Comparison of ENCODE assay signal across 16 cellular contexts in the genomic region with DNA sequence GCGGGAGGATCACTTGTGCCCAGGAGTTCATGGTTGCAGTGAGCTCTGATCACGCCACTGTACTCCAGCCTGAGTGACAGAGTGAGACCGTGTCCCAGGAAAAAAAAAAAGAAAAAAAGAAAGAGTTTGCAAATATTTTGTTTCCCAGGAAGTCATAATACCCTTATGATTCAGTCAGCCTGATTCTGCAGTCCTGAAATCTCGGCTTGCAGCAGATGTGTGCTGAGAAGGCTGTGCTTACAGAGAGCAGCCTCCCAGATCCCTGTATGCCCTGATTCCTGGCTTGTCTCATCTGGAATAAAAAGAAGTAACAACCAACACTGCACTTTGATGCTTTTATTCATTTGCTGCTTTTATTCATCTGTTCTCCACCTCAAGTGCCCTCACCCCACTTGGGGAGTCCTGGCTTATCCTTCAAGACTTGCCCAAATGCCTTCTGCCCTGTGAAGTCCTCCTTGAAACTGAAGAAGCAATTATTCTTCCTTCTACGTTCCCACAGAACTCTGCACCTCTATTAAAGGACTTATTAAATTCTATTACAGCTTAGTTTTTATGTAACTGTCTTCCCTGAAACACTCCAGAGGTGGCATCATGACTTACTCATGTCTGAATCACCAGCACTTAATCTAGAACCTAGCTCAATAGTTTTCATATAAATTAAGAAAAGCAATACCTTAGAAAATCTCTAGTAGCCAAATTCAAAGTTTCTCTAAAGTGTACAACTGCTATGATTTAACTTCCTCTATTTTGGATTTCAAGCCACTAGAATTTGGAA. TPM values are rescaled to one million over a fixed set of nuclear protein-coding genes. Genes with fewer than 3 reads are reported as not detected.
A peak's percentile ranks its signal among the peaks of the same experiment; 100 is the strongest.
DNase-seq lines count a peak whose midpoint lies in the region; ATAC-seq and TF ChIP-seq lines count a peak whose summit lies in the region.
"Had no signal": no experiment of that assay in that cellular context is flagged by ENCODE, and none has a peak within 500 bp of the region (broad histone marks: within the 10 kb centered on the region; RNA-seq: fewer than 3 reads in every experiment).

No MANE protein-coding gene starts in this region.

- H3K4me1 Mint-ChIP-seq in activated CD8-positive, alpha-beta memory T cell treated with anti-CD3 and anti-CD28 coated beads, Interleukin-2, amount 10 ng/mL, durations not matched to agents 7 days and 5 days: peaks cover 9% of the 10 kb centered on the region
- H3K4me1 Mint-ChIP-seq: CD4-positive, alpha-beta memory T cell had no signal

- H3K27me3 Mint-ChIP-seq in activated CD8-positive, alpha-beta memory T cell treated with anti-CD3 and anti-CD28 coated beads, Interleukin-2, amount 10 ng/mL, durations not matched to agents 7 days and 5 days: peaks cover 64% of the 10 kb centered on the region

- intact Hi-C loops in lower leg skin (cut with DNase I; ENCODE audit: low total_unique reads): no loop called here

- H3K9me3 Mint-ChIP-seq in activated CD8-positive, alpha-beta memory T cell treated with anti-CD3 and anti-CD28 coated beads, Interleukin-2, amount 10 ng/mL, durations not matched to agents 7 days and 5 days (ENCODE audit: low read depth): no peaks in the 10 kb centered on the region
- H3K9me3 Mint-ChIP-seq: CD4-positive, alpha-beta memory T cell had no signal

- no peak overlapping the region for H3K27ac Mint-ChIP-seq in activated CD8-positive, alpha-beta memory T cell treated with anti-CD3 and anti-CD28 coated beads, Interleukin-2, amount 10 ng/mL, durations not matched to agents 7 days and 5 days
- H3K27ac Mint-ChIP-seq: T-helper 17 cell had no signal

- TF ChIP-seq CTCF in epithelial cell of esophagus (IDR thresholded peaks at IDR 0.05; ENCODE audit: insufficient read depth, low read depth, low read length, missing control alignments) (no peak), lower leg skin (IDR thresholded peaks at IDR 0.05) (no peak)

- peaks cover 2% of the 10 kb centered on the region for H3K36me3 Mint-ChIP-seq in activated CD8-positive, alpha-beta memory T cell treated with anti-CD3 and anti-CD28 coated beads, Interleukin-2, amount 10 ng/mL, durations not matched to agents 7 days and 5 days
- H3K36me3 Mint-ChIP-seq: CD4-positive, alpha-beta memory T cell had no signal

- WGBS in lower leg skin, 2 donors: 44 to 66% methylated on average over 5 of the region's 5 CpGs

- CTCF ChIA-PET in activated CD8-positive, alpha-beta memory T cell treated with anti-CD3 and anti-CD28 coated beads, Interleukin-2, amount 10 ng/mL, durations not matched to agents 7 days and 5 days (lab: Charles Lee): interaction anchor here (1.4 kb wide), 1 partner anchor 13 kb away, joined by 3 read pairs; no protein-coding TSS in a partner anchor

- no peak for ATAC-seq in GM18873 (IDR thresholded peaks at IDR 0.05; ENCODE audit: low FRiP score, unreplicated experiment)
- no peak for ATAC-seq in activated CD8-positive, alpha-beta memory T cell treated with anti-CD3 and anti-CD28 coated beads, Interleukin-2, amount 10 ng/mL, durations not matched to agents 7 days and 5 days
- ATAC-seq: T-helper 17 cell had no signal

- H3K4me3 ChIP-seq in epithelial cell of esophagus (ENCODE audit: low read length): no peak overlapping the region
- no peak overlapping the region for H3K4me3 ChIP-seq in lower leg skin (ENCODE audit: low read depth, poor library complexity, severe bottlenecking)
- H3K4me3 ChIP-seq: esophagus squamous epithelium, stomach had no signal

- no peak overlapping the region for H3K4me3 Mint-ChIP-seq in activated CD8-positive, alpha-beta memory T cell treated with anti-CD3 and anti-CD28 coated beads, Interleukin-2, amount 10 ng/mL, durations not matched to agents 7 days and 5 days
- H3K4me3 Mint-ChIP-seq: CD4-positive, alpha-beta memory T cell; T-helper 17 cell had no signal

- DNase-seq in GM04503 (ENCODE audit: low read depth) (peak; percentile 50), RPMI7951 (ENCODE audit: low read depth) (peak; percentile 72), epithelial cell of esophagus (ENCODE audit: low read depth) (peak; percentile 88), renal cortical epithelial cell (ENCODE audit: low read depth) (peak; percentile 69), 8988T (no peak), lower leg skin (ENCODE audit: low spot score in 2 of 2) (no peak)
- no peak for DNase-seq in activated CD8-positive, alpha-beta memory T cell treated with anti-CD3 and anti-CD28 coated beads, Interleukin-2, amount 10 ng/mL, durations not matched to agents 7 days and 5 days
- DNase-seq: activated CD4-positive, alpha-beta T cell treated with anti-CD3 and anti-CD28 coated beads, Interleukin-2, amount 50 U/mL, for 4 hours; activated effector memory CD4-positive, alpha-beta T cell treated with anti-CD3 and anti-CD28 coated beads, Interleukin-2, amount 50 U/mL, for 16 hours; CD4-positive, alpha-beta memory T cell; esophagus squamous epithelium; Karpas-422; retina; stomach; T-helper 17 cell had no signal

- TF ChIP-seq POLR2A in lower leg skin (IDR thresholded peaks at IDR 0.05): no peak

RNA-seq across cellular contexts. Expression of a gene that starts 27.7 kb away (rescaled TPM):
- total RNA-seq in RPMI7951 (2014; rRNA removed; shearing (Covaris generic)): 36.3 and 44.5 TPM in 2 replicates
- 45.8 and 118 TPM in 2 replicates for total RNA-seq in renal cortical epithelial cell
- total RNA-seq in activated CD8-positive, alpha-beta memory T cell treated with anti-CD3 and anti-CD28 coated beads, Interleukin-2, amount 10 ng/mL, durations not matched to agents 7 days and 5 days: 10 to 100 TPM; 18.6 to 19.7 TPM
- total RNA-seq in lower leg skin: 10 to 100 TPM; 11.9 to 15.5 (median 12.6) TPM

Comparison
In these comparisons a context has a peak if more than half of its experiments do, and no peak if none do; other contexts are left out.
1. DNase-seq: peak in GM04503 (single experiment), RPMI7951 (single experiment), epithelial cell of esophagus (single experiment) and renal cortical epithelial cell (single experiment); none in activated CD8-positive, alpha-beta memory T cell treated with anti-CD3 and anti-CD28 coated beads, Interleukin-2, amount 10 ng/mL, durations not matched to agents 7 days and 5 days (single experiment), 8988T (single experiment) and lower leg skin (0 of 2).